ENCODE assay signal across 26 cellular contexts in the genomic region with DNA sequence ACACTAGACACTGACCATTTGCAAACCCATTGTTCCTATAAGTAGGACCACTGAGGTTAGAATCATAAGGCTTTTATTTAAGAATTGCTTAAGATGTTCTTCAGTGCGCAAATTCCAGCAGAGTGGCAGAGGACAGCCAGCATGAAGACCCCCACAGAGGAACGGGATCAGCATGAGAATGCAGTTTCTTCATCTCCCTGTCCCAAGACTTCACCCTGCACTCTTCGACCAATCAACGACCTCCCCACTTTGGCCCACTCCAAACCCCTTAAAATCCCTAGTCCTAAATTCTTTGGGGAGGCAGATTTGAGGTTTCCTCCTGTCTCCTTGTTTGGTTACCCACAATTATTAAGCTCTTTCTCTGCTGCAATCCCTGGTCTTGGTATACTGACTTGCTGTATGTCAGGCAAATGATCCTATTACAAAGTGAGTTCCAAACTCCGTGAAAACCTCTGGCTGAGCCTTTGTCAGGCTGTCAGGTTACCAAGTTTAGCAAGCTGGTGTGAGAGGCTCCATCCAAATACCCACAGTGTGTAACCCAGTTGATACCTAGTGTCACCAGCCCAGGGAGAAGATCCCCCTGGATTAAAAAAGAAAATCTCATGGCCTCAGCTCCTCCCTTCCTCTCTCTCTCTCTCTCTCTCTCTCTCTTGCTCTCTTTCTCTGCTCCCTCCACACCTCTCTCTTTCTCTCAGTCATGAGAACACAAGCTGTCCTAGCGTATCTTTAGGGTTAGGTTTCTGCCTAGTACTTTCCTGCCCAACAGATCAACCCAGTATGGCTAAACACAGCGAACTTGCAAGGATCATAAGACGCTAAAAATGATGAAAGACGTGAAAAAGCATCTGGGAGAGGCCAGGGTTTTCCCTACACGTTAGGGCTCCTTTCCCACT. TPM values are rescaled to one million over a fixed set of nuclear protein-coding genes. Genes with fewer than 3 reads are reported as not detected.
A peak's percentile ranks its signal among the peaks of the same experiment; 100 is the strongest.
DNase-seq lines count a peak whose midpoint lies in the region; ATAC-seq, FAIRE-seq and TF ChIP-seq lines count a peak whose summit lies in the region.
"Had no signal": no experiment of that assay in that cellular context is flagged by ENCODE, and none has a peak within 500 bp of the region (broad histone marks: within the 10 kb centered on the region; RNA-seq: fewer than 3 reads in every experiment).

No MANE protein-coding gene starts in this region.

- no peak for TF ChIP-seq CTCF in K562 (IDR thresholded peaks at IDR 0.05 in 2 of 3, conservative IDR thresholded peaks at IDR 0.05 in 1 of 3; ENCODE audit: insufficient read depth in 2 of 3, low read depth in 1 of 3, low read length in 3 of 3)
- TF ChIP-seq CTCF in psoas muscle (IDR thresholded peaks at IDR 0.05), result no peak
- TF ChIP-seq CTCF in type B pancreatic cell (conservative IDR thresholded peaks at IDR 0.05), result no peak

- 28% methylated on average over 10 of the region's 10 CpGs for WGBS in K562 (ENCODE audit: insufficient coverage, low coverage, missing lambda C conversion rate)
- WGBS in psoas muscle, 3 donors, result 47 to 50% (median 48%) methylated on average over 10 of the region's 10 CpGs

- DNase-seq in K562 (ENCODE audit: extremely low read depth in 1 of 4, low spot score in 3 of 4), result no peak
- no peak for DNase-seq in psoas muscle
- DNase-seq in HTR-8/SVneo (ENCODE audit: insufficient read length, low spot score), result no peak
- DNase-seq in type B pancreatic cell (ENCODE audit: extremely low spot score, unreplicated experiment), result no peak
- DNase-seq in H7, result no peak
- DNase-seq: Caco-2; CD8-positive, alpha-beta T cell; DMS79; EL; GF-D8; HFFc6; Kasumi-1; NCI-H1105 treated with DMSO at 0.1 percent for 48 hours; NCI-H2029; NCI-H446; NCI-H524 treated with DMSO at 0.1 percent for 48 hours; PC-3; Right ventricle myocardium superior had no signal

- H4K20me1 ChIP-seq in K562 (replicated peaks; ENCODE audit: control insufficient read depth, insufficient read depth, low read length), result no peaks in the 10 kb centered on the region

- H3K4me3 ChIP-seq in HUES6 (ENCODE audit: low read depth, low read length) (peak overlapping the region; percentile 11; the same call in 1 of the 2 replicates), K562 (no peak overlapping the region), iPS-15b (ENCODE audit: low read depth, low read length) (peak overlapping the region; percentile 23), psoas muscle (no peak overlapping the region), H7 (ENCODE audit: insufficient read depth, low read depth, low read length) (no peak overlapping the region; the same call in 1 of the 2 replicates)
- H3K4me3 ChIP-seq: SJSA1 had no signal

- H3K36me3 ChIP-seq in HUES6 (ENCODE audit: control insufficient read depth, insufficient read depth, low read length) (no peaks in the 10 kb centered on the region), K562 (ENCODE audit: control insufficient read depth, insufficient read depth, low read length) (no peaks in the 10 kb centered on the region), iPS-15b (ENCODE audit: control insufficient read depth, insufficient read depth, low read length) (no peaks in the 10 kb centered on the region), psoas muscle (ENCODE audit: insufficient read depth in 1 of 2, low read depth in 1 of 2) (no peaks in the 10 kb centered on the region), H7 (replicated peaks; ENCODE audit: control insufficient read depth, insufficient read depth, low read length) (no peaks in the 10 kb centered on the region)
- H3K36me3 ChIP-seq: SJSA1 had no signal

- peak overlapping the region; percentile 10 for H2AFZ ChIP-seq in K562 (ENCODE audit: low read depth, low read length)

- no peaks in the 10 kb centered on the region for H3K9me1 ChIP-seq in K562 (ENCODE audit: control insufficient read depth, insufficient read depth, low read length)

- intact Hi-C loops in K562 (cut with micrococcal nuclease) (loop anchor here (5.0 kb wide), 3 partner anchors 93 to 443 kb away; a partner anchor contains a TSS), psoas muscle (cut with DNase I) (loop anchor here in 1 of 2 donors (10.0 kb wide), 1 partner anchor 270 kb away; no protein-coding TSS in a partner anchor)

- H3K9me3 ChIP-seq in HUES6 (ENCODE audit: control insufficient read depth, insufficient read depth, low read depth, low read length) (peaks cover 2% of the 10 kb centered on the region; the same call in 1 of the 2 replicates), K562 (replicated peaks; ENCODE audit: control insufficient read depth, insufficient read depth, low read depth, low read length) (no peaks in the 10 kb centered on the region), iPS-15b (ENCODE audit: control insufficient read depth, insufficient read depth, low read length) (no peaks in the 10 kb centered on the region), psoas muscle (no peaks in the 10 kb centered on the region)
- H3K9me3 ChIP-seq: Caco-2, SJSA1 had no signal

- peaks cover 13% of the 10 kb centered on the region for H3K4me1 ChIP-seq in HUES6 (ENCODE audit: control insufficient read depth, insufficient read depth, low read length)
- H3K4me1 ChIP-seq in K562 (replicated peaks in 1 of 2; ENCODE audit: control insufficient read depth in 2 of 2, insufficient read depth in 2 of 2, low read length in 2 of 2), result peaks cover 2 to 10% of the 10 kb centered on the region in 2 experiments; a peak in 3 of 5 replicates
- peaks cover 9% of the 10 kb centered on the region for H3K4me1 ChIP-seq in iPS-15b (ENCODE audit: control insufficient read depth, insufficient read depth, low read length)
- H3K4me1 ChIP-seq in psoas muscle, result no peaks in the 10 kb centered on the region
- H3K4me1 ChIP-seq: Caco-2, SJSA1 had no signal

- H3K27ac ChIP-seq in HUES6 (ENCODE audit: low read depth, low read length) (no peak overlapping the region), K562 (ENCODE audit: extremely low read depth, low read depth, low read length) (no peak overlapping the region), psoas muscle (no peak overlapping the region)
- H3K27ac ChIP-seq: C4-2B, SJSA1 had no signal

- no peak for TF ChIP-seq RAD21 in K562 (CRISPR knock-in tag; conservative IDR thresholded peaks at IDR 0.05 in 1 of 2, IDR thresholded peaks at IDR 0.05 in 1 of 2)

- H3K9ac ChIP-seq in HUES6 (ENCODE audit: low read length), result no peak overlapping the region
- no peak overlapping the region for H3K9ac ChIP-seq in K562 (ENCODE audit: insufficient read depth in 1 of 2, low read depth in 2 of 2, low read length in 2 of 2)
- no peak overlapping the region for H3K9ac ChIP-seq in iPS-15b (ENCODE audit: low read depth, low read length)

- no peak overlapping the region for H3K27ac Mint-ChIP-seq in type B pancreatic cell
- H3K27ac Mint-ChIP-seq: B cell; CD8-positive, alpha-beta T cell; HFFc6 had no signal

- no peak for FAIRE-seq in K562 (lab: Jason Lieb, UNC)
- FAIRE-seq in HTR-8/SVneo (lab: Jason Lieb, UNC), result no peak
- FAIRE-seq: GM12891, H54 had no signal

- H3K9me3 Mint-ChIP-seq in type B pancreatic cell, result no peaks in the 10 kb centered on the region
- H3K9me3 Mint-ChIP-seq: CD8-positive, alpha-beta T cell; HFFc6 had no signal

- in situ Hi-C loops in K562 (cut with MboI), result loop anchor here (5.0 to 10.0 kb wide), 3 partner anchors 88 to 438 kb away; no protein-coding TSS in a partner anchor

- no peaks in the 10 kb centered on the region for H3K79me2 ChIP-seq in K562 (ENCODE audit: control insufficient read depth, insufficient read depth, low read length)

- no peak overlapping the region for H3K4me2 ChIP-seq in K562 (ENCODE audit: insufficient read depth, low read length)

- ATAC-seq in K562 (no peak), psoas muscle (peak; percentile 24 to 77 (median 65)), GM18907 (IDR thresholded peaks at IDR 0.05; ENCODE audit: unreplicated experiment) (no peak)
- ATAC-seq: CD8-positive, alpha-beta T cell; PC-3 had no signal

- POLR2A ChIA-PET in K562 (lab: Yijun Ruan, JAX), result no interaction called here

- no peaks in the 10 kb centered on the region for H3K36me3 Mint-ChIP-seq in type B pancreatic cell
- H3K36me3 Mint-ChIP-seq: CD8-positive, alpha-beta T cell had no signal

- H3K4me3 Mint-ChIP-seq in type B pancreatic cell, result no peak overlapping the region
- H3K4me3 Mint-ChIP-seq: B cell; CD8-positive, alpha-beta T cell; HFFc6 had no signal

- BruUV-seq in K562 (replicated peaks; lab: Mats Ljungman, UMichigan), result no TSS peak

- H3K4me1 Mint-ChIP-seq in type B pancreatic cell (ENCODE audit: unreplicated experiment), result no peaks in the 10 kb centered on the region

- H3K27me3 Mint-ChIP-seq in type B pancreatic cell, result peaks cover 31% of the 10 kb centered on the region
- H3K27me3 Mint-ChIP-seq: B cell had no signal

- TF ChIP-seq EP300 in K562 (IDR thresholded peaks at IDR 0.05; ENCODE audit: low read length), result no peak

- TF ChIP-seq POLR2A in K562 (conservative IDR thresholded peaks at IDR 0.05), result no peak

- H3K27me3 ChIP-seq in HUES6 (ENCODE audit: control insufficient read depth, insufficient read depth, low read length) (peaks cover 7% of the 10 kb centered on the region; the same call in 1 of the 2 replicates), K562 (ENCODE audit: control insufficient read depth in 2 of 2, insufficient read depth in 2 of 2, low read length in 2 of 2) (peaks cover 0 to 4% of the 10 kb centered on the region in 2 experiments; a peak in 2 of 5 replicates), iPS-15b (ENCODE audit: control insufficient read depth, insufficient read depth, low read length) (peaks cover 4% of the 10 kb centered on the region), psoas muscle (ENCODE audit: insufficient read depth in 3 of 3, low read length in 2 of 3) (no peaks in the 10 kb centered on the region), H7 (ENCODE audit: control insufficient read depth, insufficient read depth, low read length) (peaks cover 4% of the 10 kb centered on the region; the same call in 1 of the 2 replicates)
- H3K27me3 ChIP-seq: SJSA1 had no signal

- CTCF ChIA-PET in K562 (lab: Yijun Ruan, JAX; ENCODE audit: low intra/inter-chr PET ratio), result no interaction called here

RNA-seq across cellular contexts. Expression of a gene that starts 15.8 kb away (rescaled TPM):
- 60.6 and 86.6 TPM in 2 replicates for total RNA-seq in K562 (2011; cell fraction: chromatin; rRNA removed; ENCODE audit: low replicate concordance)
- total RNA-seq in K562 (2011; cell fraction: nucleolus; rRNA removed), result 27.2 and 28.7 TPM in 2 replicates
- total RNA-seq in K562 (2011; cell fraction: nucleoplasm; rRNA removed), result 44.5 and 45.6 TPM in 2 replicates
- total RNA-seq in K562 (2014; rRNA removed), result 14.1 and 21.1 TPM in 2 replicates
- total RNA-seq in K562 (2014; rRNA removed; fragmentation: Illumina TruSeq; extraction: Trizol), result 18.3 and 20.8 TPM in 2 replicates
- total RNA-seq in K562 (2015; rRNA removed; fragmentation: Illumina TruSeq; extraction: Trizol), result 17.5 and 19.0 TPM in 2 replicates
- total RNA-seq in K562 (2021), result 18.7 and 19.6 TPM in 2 replicates
- 15.7 and 16.8 TPM in 2 replicates for polyA plus RNA-seq in K562 (2011; rRNA removed)
- polyA plus RNA-seq in K562 (2011; cell fraction: cytosol; rRNA removed), result 8.2 and 10.9 TPM in 2 replicates
- 18.9 and 27.5 TPM in 2 replicates for polyA plus RNA-seq in K562 (2011; cell fraction: nucleus; rRNA removed)
- 11.2 and 15.3 TPM in 2 replicates for polyA plus RNA-seq in K562 (2012)
- polyA plus RNA-seq in K562 (2014; fragmentation: Illumina TruSeq; extraction: Trizol), result 13.9 and 15.0 TPM in 2 replicates
- 1 to 10 TPM; 2.9 to 4.2 TPM for polyA plus RNA-seq in K562 (2014; fragmentation: Nextera tagmentation; extraction: Ambion mirVana)
- polyA plus RNA-seq in K562 (2014; rRNA removed), result 12.1 and 12.8 TPM in 2 replicates
- polyA minus RNA-seq in K562 (2011; rRNA and poly(A)+ RNA removed), result 28.4 and 33.3 TPM in 2 replicates
- polyA minus RNA-seq in K562 (2011; cell fraction: cytosol; rRNA and poly(A)+ RNA removed), result 13.7 and 14.6 TPM in 2 replicates
- polyA minus RNA-seq in K562 (2011; cell fraction: nucleus; rRNA and poly(A)+ RNA removed), result 11.4 and 19.7 TPM in 2 replicates
- 10 to 100 TPM; 18.6 to 26.3 (median 23.2) TPM for total RNA-seq in psoas muscle
- 10 to 100 TPM in 2 of 3 donors, 1 to 10 TPM in 1; 7.7 to 21.5 (median 10.7) TPM for polyA plus RNA-seq in psoas muscle
- 20.5 and 29.1 TPM in 2 replicates for total RNA-seq in type B pancreatic cell (ENCODE audit: low replicate concordance)
- 17.6 and 22.3 TPM in 2 replicates for total RNA-seq in H7 (2014; rRNA removed; shearing (Covaris generic))

RNA-seq across cellular contexts. Expression of a gene that starts 49.6 kb away (rescaled TPM):
- total RNA-seq in K562 (2011; cell fraction: chromatin; rRNA removed; ENCODE audit: low replicate concordance), result 136 and 184 TPM in 2 replicates
- total RNA-seq in K562 (2011; cell fraction: nucleolus; rRNA removed), result 111 and 116 TPM in 2 replicates
- 128 and 170 TPM in 2 replicates for total RNA-seq in K562 (2011; cell fraction: nucleoplasm; rRNA removed)
- total RNA-seq in K562 (2014; rRNA removed) (78.2 and 98.6 TPM in 2 replicates), K562 (2014; rRNA removed; fragmentation: Illumina TruSeq; extraction: Trizol) (75.1 and 77.8 TPM in 2 replicates), K562 (2015; rRNA removed; fragmentation: Illumina TruSeq; extraction: Trizol) (75.2 and 90.2 TPM in 2 replicates), K562 (2021) (129 and 132 TPM in 2 replicates), psoas muscle (10 to 100 TPM; 60.6 to 83.9 (median 74.1) TPM), type B pancreatic cell (ENCODE audit: low replicate concordance) (71.7 and 79.7 TPM in 2 replicates)
- polyA plus RNA-seq in K562 (2011; rRNA removed) (72.6 and 105 TPM in 2 replicates), K562 (2014; fragmentation: Illumina TruSeq; extraction: Trizol) (86.8 and 110 TPM in 2 replicates), K562 (2014; fragmentation: Nextera tagmentation; extraction: Ambion mirVana) (10 to 100 TPM; 34.3 to 65.1 TPM), K562 (2014; rRNA removed) (125 and 144 TPM in 2 replicates), psoas muscle (100 to 1,000 TPM in 1 of 3 donors, 10 to 100 TPM in 2; 72.9 to 145 (median 74.2) TPM)
- 49.2 and 74.6 TPM in 2 replicates for polyA plus RNA-seq in K562 (2011; cell fraction: cytosol; rRNA removed)
- polyA plus RNA-seq in K562 (2011; cell fraction: nucleus; rRNA removed), result 124 and 217 TPM in 2 replicates
- 78.2 and 99.3 TPM in 2 replicates for polyA plus RNA-seq in K562 (2012)
- polyA minus RNA-seq in K562 (2011; rRNA and poly(A)+ RNA removed), result 43.5 and 47.9 TPM in 2 replicates
- 30.4 and 48.6 TPM in 2 replicates for polyA minus RNA-seq in K562 (2011; cell fraction: cytosol; rRNA and poly(A)+ RNA removed)
- polyA minus RNA-seq in K562 (2011; cell fraction: nucleus; rRNA and poly(A)+ RNA removed), result 77.3 and 89.3 TPM in 2 replicates
- total RNA-seq in H7 (2014; rRNA removed; shearing (Covaris generic)), result 22.0 and 25.8 TPM in 2 replicates

Comparison
In these comparisons a context has a peak if more than half of its experiments do, and no peak if none do; other contexts are left out.
1. H3K4me3 ChIP-seq: peak in HUES6 (single experiment) and iPS-15b (single experiment); none in K562 (single experiment), psoas muscle (single experiment) and H7 (single experiment).
2. ATAC-seq: peak in psoas muscle (4 of 4); none in K562 (single experiment) and GM18907 (single experiment).